16 cellular contexts compared by ENCODE assay signal in genomic region chr14:34362625-34363251, GRCh38.
A peak's percentile ranks its signal among the peaks of the same experiment; 100 is the strongest.
DNase-seq lines count a peak whose midpoint lies in the region; ATAC-seq and TF ChIP-seq lines count a peak whose summit lies in the region.
"Had no signal": no experiment of that assay in that cellular context is flagged by ENCODE, and none has a peak within 500 bp of the region (broad histone marks: within the 10 kb centered on the region; RNA-seq: fewer than 3 reads in every experiment).

No MANE protein-coding gene starts in this region.

- ATAC-seq in GM23338 (no peak), RWPE2 (ENCODE audit: low read depth) (no peak), gastroesophageal sphincter (peak; percentile 10), GM19455 (IDR thresholded peaks at IDR 0.05; ENCODE audit: unreplicated experiment) (no peak)

- H3K27me3 Mint-ChIP-seq in GM23338 (ENCODE audit: insufficient read depth, low read depth, poor library complexity) = peaks cover 6% of the 10 kb centered on the region

- no peak overlapping the region for H3K4me3 Mint-ChIP-seq in GM23338
- H3K4me3 Mint-ChIP-seq: CD8-positive, alpha-beta memory T cell had no signal

- H3K79me2 ChIP-seq in GM23338 (replicated peaks; ENCODE audit: insufficient read depth) = no peaks in the 10 kb centered on the region

- H2AFZ ChIP-seq in GM23338 = 0 out of 2 replicates have a peak overlapping the region, but pooled peaks have one; percentile 5

- DNase-seq in AML-193 (lab: John Stamatoyannopoulos, UW) = peak; percentile 69 to 77
- DNase-seq in GM23338 (ENCODE audit: low spot score) = no peak
- DNase-seq in RWPE2 (ENCODE audit: low spot score) = no peak
- DNase-seq in COR-L47 (lab: John Stamatoyannopoulos, UW) = no peak
- DNase-seq in head of caudate nucleus = no peak
- DNase-seq in epidermal melanocyte (ENCODE audit: insufficient read length, low spot score) = no peak
- DNase-seq: ACHN; CD8-positive, alpha-beta memory T cell; NCI-H1930; NCI-H2171; NCI-H446 treated with DMSO at 0.1 percent for 48 hours; NCI-H748 treated with DMSO at 0.1 percent for 48 hours; RPMI8226; SJCRH30 had no signal

- H3K36me3 ChIP-seq in GM23338 (ENCODE audit: insufficient read depth) (no peaks in the 10 kb centered on the region), RWPE2 (ENCODE audit: low read depth) (no peaks in the 10 kb centered on the region), gastroesophageal sphincter (no peaks in the 10 kb centered on the region)
- H3K36me3 ChIP-seq: SJCRH30 had no signal

- 75 to 80% methylated on average over 1 to 2 of the region's 3 CpGs for WGBS in gastroesophageal sphincter (ENCODE audit: low coverage in 1 of 2), 2 donors

- H3K9me3 Mint-ChIP-seq in GM23338 = no peaks in the 10 kb centered on the region
- H3K9me3 Mint-ChIP-seq: CD8-positive, alpha-beta memory T cell had no signal

- intact Hi-C loops in head of caudate nucleus (cut with DNase I) = no loop called here

- H3K4me1 Mint-ChIP-seq in GM23338 = no peaks in the 10 kb centered on the region

- H3K9me3 ChIP-seq in RWPE2 (ENCODE audit: severe bottlenecking) (no peaks in the 10 kb centered on the region), gastroesophageal sphincter (no peaks in the 10 kb centered on the region)
- H3K9me3 ChIP-seq: SJCRH30 had no signal

- H3K4me2 ChIP-seq in GM23338 = no peak overlapping the region

- H3K4me3 ChIP-seq in GM23338 (no peak overlapping the region), RWPE2 (ENCODE audit: severe bottlenecking) (no peak overlapping the region), gastroesophageal sphincter (no peak overlapping the region)
- H3K4me3 ChIP-seq: SJCRH30 had no signal

- no peak for TF ChIP-seq EP300 in gastroesophageal sphincter (IDR thresholded peaks at IDR 0.05)

- H3F3A ChIP-seq in GM23338 (replicated peaks; ENCODE audit: low read depth) = no peaks in the 10 kb centered on the region

- H3K4me1 ChIP-seq in GM23338 (ENCODE audit: insufficient read depth) = no peaks in the 10 kb centered on the region
- H3K4me1 ChIP-seq in RWPE2 (ENCODE audit: insufficient read depth, poor library complexity, severe bottlenecking) = peaks cover 31% of the 10 kb centered on the region
- peaks cover 0 to 33% (median 5%) of the 10 kb centered on the region in 3 donors for H3K4me1 ChIP-seq in gastroesophageal sphincter

- H3K27ac Mint-ChIP-seq in GM23338 = no peak overlapping the region
- H3K27ac Mint-ChIP-seq: CD8-positive, alpha-beta memory T cell had no signal

- H3K27ac ChIP-seq in GM23338 (ENCODE audit: low read depth) = no peak overlapping the region
- H3K27ac ChIP-seq in RWPE2 (ENCODE audit: poor library complexity, severe bottlenecking) = peak overlapping the region; percentile 82
- peak overlapping the region in 2 of 4 donors; percentile 7 to 16 for H3K27ac ChIP-seq in gastroesophageal sphincter
- H3K27ac ChIP-seq: SJCRH30 had no signal

- TF ChIP-seq CTCF in GM23338 (conservative IDR thresholded peaks at IDR 0.05; ENCODE audit: low read depth in 2 of 2) (no peak), RWPE2 (IDR thresholded peaks at IDR 0.05; ENCODE audit: poor library complexity, severe bottlenecking) (no peak), gastroesophageal sphincter (IDR thresholded peaks at IDR 0.05) (no peak)

- H4K20me1 ChIP-seq in GM23338 (replicated peaks; ENCODE audit: insufficient read depth) = no peaks in the 10 kb centered on the region

- H3K27me3 ChIP-seq in GM23338 (ENCODE audit: insufficient read depth) (no peaks in the 10 kb centered on the region), RWPE2 (ENCODE audit: insufficient read depth, poor library complexity, severe bottlenecking) (no peaks in the 10 kb centered on the region), gastroesophageal sphincter (no peaks in the 10 kb centered on the region)
- H3K27me3 ChIP-seq: SJCRH30 had no signal

- no peak for TF ChIP-seq POLR2A in gastroesophageal sphincter (IDR thresholded peaks at IDR 0.05)

- no peaks in the 10 kb centered on the region for H3K9me2 ChIP-seq in GM23338 (ENCODE audit: insufficient read depth)

- no peaks in the 10 kb centered on the region for H3K36me3 Mint-ChIP-seq in GM23338 (ENCODE audit: low read depth)
- H3K36me3 Mint-ChIP-seq: CD8-positive, alpha-beta memory T cell had no signal

TF ChIP-seq in GM23338, 12 proteins besides CTCF, POLR2A, EP300 and RAD21:
- no peak for TF ChIP-seq EZH2phosphoT487 (IDR thresholded peaks at IDR 0.05; ENCODE audit: unreplicated experiment)
- no peak for TF ChIP-seq CREB1 (CRISPR knock-in tag; IDR thresholded peaks at IDR 0.05; ENCODE audit: low read depth)
- no peak for TF ChIP-seq NANOG (IDR thresholded peaks at IDR 0.05; ENCODE audit: borderline replicate concordance)
- no peak for TF ChIP-seq ZNF114 (CRISPR knock-in tag; IDR thresholded peaks at IDR 0.05)
- TF ChIP-seq, protein P1, sequence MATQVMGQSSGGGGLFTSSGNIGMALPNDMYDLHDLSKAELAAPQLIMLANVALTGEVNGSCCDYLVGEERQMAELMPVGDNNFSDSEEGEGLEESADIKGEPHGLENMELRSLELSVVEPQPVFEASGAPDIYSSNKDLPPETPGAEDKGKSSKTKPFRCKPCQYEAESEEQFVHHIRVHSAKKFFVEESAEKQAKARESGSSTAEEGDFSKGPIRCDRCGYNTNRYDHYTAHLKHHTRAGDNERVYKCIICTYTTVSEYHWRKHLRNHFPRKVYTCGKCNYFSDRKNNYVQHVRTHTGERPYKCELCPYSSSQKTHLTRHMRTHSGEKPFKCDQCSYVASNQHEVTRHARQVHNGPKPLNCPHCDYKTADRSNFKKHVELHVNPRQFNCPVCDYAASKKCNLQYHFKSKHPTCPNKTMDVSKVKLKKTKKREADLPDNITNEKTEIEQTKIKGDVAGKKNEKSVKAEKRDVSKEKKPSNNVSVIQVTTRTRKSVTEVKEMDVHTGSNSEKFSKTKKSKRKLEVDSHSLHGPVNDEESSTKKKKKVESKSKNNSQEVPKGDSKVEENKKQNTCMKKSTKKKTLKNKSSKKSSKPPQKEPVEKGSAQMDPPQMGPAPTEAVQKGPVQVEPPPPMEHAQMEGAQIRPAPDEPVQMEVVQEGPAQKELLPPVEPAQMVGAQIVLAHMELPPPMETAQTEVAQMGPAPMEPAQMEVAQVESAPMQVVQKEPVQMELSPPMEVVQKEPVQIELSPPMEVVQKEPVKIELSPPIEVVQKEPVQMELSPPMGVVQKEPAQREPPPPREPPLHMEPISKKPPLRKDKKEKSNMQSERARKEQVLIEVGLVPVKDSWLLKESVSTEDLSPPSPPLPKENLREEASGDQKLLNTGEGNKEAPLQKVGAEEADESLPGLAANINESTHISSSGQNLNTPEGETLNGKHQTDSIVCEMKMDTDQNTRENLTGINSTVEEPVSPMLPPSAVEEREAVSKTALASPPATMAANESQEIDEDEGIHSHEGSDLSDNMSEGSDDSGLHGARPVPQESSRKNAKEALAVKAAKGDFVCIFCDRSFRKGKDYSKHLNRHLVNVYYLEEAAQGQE (IDR thresholded peaks at IDR 0.05; ENCODE audit: unreplicated experiment) = no peak
- TF ChIP-seq, protein P2, sequence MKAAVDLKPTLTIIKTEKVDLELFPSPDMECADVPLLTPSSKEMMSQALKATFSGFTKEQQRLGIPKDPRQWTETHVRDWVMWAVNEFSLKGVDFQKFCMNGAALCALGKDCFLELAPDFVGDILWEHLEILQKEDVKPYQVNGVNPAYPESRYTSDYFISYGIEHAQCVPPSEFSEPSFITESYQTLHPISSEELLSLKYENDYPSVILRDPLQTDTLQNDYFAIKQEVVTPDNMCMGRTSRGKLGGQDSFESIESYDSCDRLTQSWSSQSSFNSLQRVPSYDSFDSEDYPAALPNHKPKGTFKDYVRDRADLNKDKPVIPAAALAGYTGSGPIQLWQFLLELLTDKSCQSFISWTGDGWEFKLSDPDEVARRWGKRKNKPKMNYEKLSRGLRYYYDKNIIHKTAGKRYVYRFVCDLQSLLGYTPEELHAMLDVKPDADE (IDR thresholded peaks at IDR 0.05) = no peak

Comparison
In these comparisons a context has a peak if more than half of its experiments do, and no peak if none do; other contexts are left out.
1. DNase-seq: peak in AML-193 (2 of 2); none in GM23338 (single experiment), RWPE2 (single experiment), COR-L47 (single experiment), head of caudate nucleus (0 of 42) and epidermal melanocyte (single experiment).